ENCODE assay signal across 30 cellular contexts in genomic region chr7:18467011-18467410, GRCh38.
"Had no signal": no experiment of that assay in that cellular context is flagged by ENCODE, and none has a peak within 500 bp of the region (broad histone marks: within the 10 kb centered on the region; RNA-seq: fewer than 3 reads in every experiment).

No MANE protein-coding gene starts in this region.

- H3K27ac ChIP-seq: body of pancreas, colonic mucosa, epithelial cell of prostate, esophagus squamous epithelium, neural progenitor cell, uterus, WERI-Rb-1 had no signal

- H3K4me1 Mint-ChIP-seq: activated CD4-positive, alpha-beta T cell treated with anti-CD3 and anti-CD28 coated beads, Interleukin-2, amount 10 ng/mL, durations not matched to agents 24 days and 14 days; activated naive CD4-positive, alpha-beta T cell treated with anti-CD3 and anti-CD28 coated beads, Interleukin-2, amount 10 ng/mL, durations not matched to agents 7 days and 5 days; naive thymus-derived CD4-positive, alpha-beta T cell; neural progenitor cell; stimulated activated naive CD8-positive, alpha-beta T cell treated with anti-CD3 and anti-CD28 coated beads, Interleukin-15, amount 100 ng/mL, for 72 hours; T-helper 17 cell had no signal

- H2AFZ ChIP-seq: neural progenitor cell had no signal

- H3K4me2 ChIP-seq: neural progenitor cell had no signal

- H3K4me3 Mint-ChIP-seq: activated CD4-positive, alpha-beta memory T cell treated with anti-CD3 and anti-CD28 coated beads for 36 hours; activated CD4-positive, alpha-beta T cell treated with anti-CD3 and anti-CD28 coated beads, Interleukin-2, amount 10 ng/mL, durations not matched to agents 24 days and 14 days; activated naive CD4-positive, alpha-beta T cell treated with anti-CD3 and anti-CD28 coated beads, Interleukin-2, amount 10 ng/mL, durations not matched to agents 7 days and 5 days; naive thymus-derived CD4-positive, alpha-beta T cell; neural progenitor cell; stimulated activated memory B cell treated with anti-CD40 and anti-IgM and Interleukin-4, amounts not matched to agents 10 μg/mL and 1 μg/mL and 100 μg/mL, for 72 hours; stimulated activated naive CD8-positive, alpha-beta T cell treated with anti-CD3 and anti-CD28 coated beads, Interleukin-15, amount 100 ng/mL, for 72 hours; T-helper 17 cell; type B pancreatic cell had no signal

- H3K36me3 ChIP-seq: colonic mucosa, esophagus squamous epithelium, neural progenitor cell, uterus, WERI-Rb-1 had no signal

- H3K9me3 ChIP-seq: body of pancreas, colonic mucosa, esophagus squamous epithelium, uterus had no signal

- H3K27me3 ChIP-seq: body of pancreas, colonic mucosa, esophagus squamous epithelium, neural progenitor cell, uterus had no signal

- H3K4me3 ChIP-seq: body of pancreas, colonic mucosa, esophagus squamous epithelium, neural progenitor cell, uterus had no signal

- DNase-seq: activated CD4-positive, alpha-beta memory T cell treated with anti-CD3 and anti-CD28 coated beads for 36 hours; activated CD4-positive, alpha-beta T cell treated with anti-CD3 and anti-CD28 coated beads, Interleukin-2, amount 10 ng/mL, durations not matched to agents 24 days and 14 days; activated CD8-positive, alpha-beta memory T cell treated with anti-CD3 and anti-CD28 coated beads, Interleukin-2, amount 50 U/mL, for 4 hours; activated gamma-delta T cell; activated naive CD4-positive, alpha-beta T cell treated with anti-CD3 and anti-CD28 coated beads, Interleukin-2, amount 10 ng/mL, durations not matched to agents 7 days and 5 days; activated T-cell treated with anti-CD3 and anti-CD28 coated beads, Interleukin-2, amount 50 U/mL, for 1 hour; amniotic stem cell; body of pancreas; colonic mucosa; effector CD8-positive, alpha-beta T cell; esophagus squamous epithelium; glutamatergic neuron; left cardiac atrium; left ventricle myocardium superior; mammary epithelial cell; naive thymus-derived CD4-positive, alpha-beta T cell; occipital lobe; right cardiac atrium; stimulated activated CD4-positive, alpha-beta T cell treated with anti-CD3 and anti-CD28 coated beads, Interleukin-4, amount 100 ng/mL, for 24 hours; stimulated activated naive CD8-positive, alpha-beta T cell treated with anti-CD3 and anti-CD28 coated beads, Interleukin-15, amount 100 ng/mL, for 72 hours; substantia nigra; T-helper 17 cell; T1000; uterus had no signal

- H3K9me3 Mint-ChIP-seq: activated CD4-positive, alpha-beta memory T cell treated with anti-CD3 and anti-CD28 coated beads for 36 hours; activated CD4-positive, alpha-beta T cell treated with anti-CD3 and anti-CD28 coated beads, Interleukin-2, amount 10 ng/mL, durations not matched to agents 24 days and 14 days; activated naive CD4-positive, alpha-beta T cell treated with anti-CD3 and anti-CD28 coated beads, Interleukin-2, amount 10 ng/mL, durations not matched to agents 7 days and 5 days; naive thymus-derived CD4-positive, alpha-beta T cell; neural progenitor cell; stimulated activated naive CD8-positive, alpha-beta T cell treated with anti-CD3 and anti-CD28 coated beads, Interleukin-15, amount 100 ng/mL, for 72 hours; type B pancreatic cell had no signal

- H3K27ac Mint-ChIP-seq: activated CD4-positive, alpha-beta memory T cell treated with anti-CD3 and anti-CD28 coated beads for 36 hours; activated CD4-positive, alpha-beta T cell treated with anti-CD3 and anti-CD28 coated beads, Interleukin-2, amount 10 ng/mL, durations not matched to agents 24 days and 14 days; activated naive CD4-positive, alpha-beta T cell treated with anti-CD3 and anti-CD28 coated beads, Interleukin-2, amount 10 ng/mL, durations not matched to agents 7 days and 5 days; naive thymus-derived CD4-positive, alpha-beta T cell; neural progenitor cell; stimulated activated memory B cell treated with anti-CD40 and anti-IgM and Interleukin-4, amounts not matched to agents 10 μg/mL and 1 μg/mL and 100 μg/mL, for 72 hours; stimulated activated naive CD8-positive, alpha-beta T cell treated with anti-CD3 and anti-CD28 coated beads, Interleukin-15, amount 100 ng/mL, for 72 hours; T-helper 17 cell; type B pancreatic cell had no signal

- H3K36me3 Mint-ChIP-seq: activated CD4-positive, alpha-beta memory T cell treated with anti-CD3 and anti-CD28 coated beads for 36 hours; activated naive CD4-positive, alpha-beta T cell treated with anti-CD3 and anti-CD28 coated beads, Interleukin-2, amount 10 ng/mL, durations not matched to agents 7 days and 5 days; naive thymus-derived CD4-positive, alpha-beta T cell; neural progenitor cell; stimulated activated memory B cell treated with anti-CD40 and anti-IgM and Interleukin-4, amounts not matched to agents 10 μg/mL and 1 μg/mL and 100 μg/mL, for 72 hours; type B pancreatic cell had no signal

- H3K4me1 ChIP-seq: colonic mucosa, esophagus squamous epithelium, neural progenitor cell had no signal

- H3K27me3 Mint-ChIP-seq: activated CD4-positive, alpha-beta memory T cell treated with anti-CD3 and anti-CD28 coated beads for 36 hours; activated CD4-positive, alpha-beta T cell treated with anti-CD3 and anti-CD28 coated beads, Interleukin-2, amount 10 ng/mL, durations not matched to agents 24 days and 14 days; activated naive CD4-positive, alpha-beta T cell treated with anti-CD3 and anti-CD28 coated beads, Interleukin-2, amount 10 ng/mL, durations not matched to agents 7 days and 5 days; naive thymus-derived CD4-positive, alpha-beta T cell; stimulated activated memory B cell treated with anti-CD40 and anti-IgM and Interleukin-4, amounts not matched to agents 10 μg/mL and 1 μg/mL and 100 μg/mL, for 72 hours; stimulated activated naive CD8-positive, alpha-beta T cell treated with anti-CD3 and anti-CD28 coated beads, Interleukin-15, amount 100 ng/mL, for 72 hours; T-helper 17 cell; type B pancreatic cell had no signal

- ATAC-seq: activated CD4-positive, CD25-positive, alpha-beta regulatory T cell treated with anti-CD3 and anti-CD28 coated beads, Interleukin-2, amount 50 U/mL, for 24 hours; body of pancreas; left cardiac atrium; left ventricle myocardium superior; naive thymus-derived CD4-positive, alpha-beta T cell; right cardiac atrium; stimulated activated memory B cell treated with anti-CD40 and anti-IgM and Interleukin-4, amounts not matched to agents 10 μg/mL and 1 μg/mL and 100 μg/mL, for 72 hours; stimulated activated naive CD8-positive, alpha-beta T cell treated with anti-CD3 and anti-CD28 coated beads, Interleukin-15, amount 100 ng/mL, for 72 hours; T-helper 17 cell had no signal
